In the genomic region with DNA sequence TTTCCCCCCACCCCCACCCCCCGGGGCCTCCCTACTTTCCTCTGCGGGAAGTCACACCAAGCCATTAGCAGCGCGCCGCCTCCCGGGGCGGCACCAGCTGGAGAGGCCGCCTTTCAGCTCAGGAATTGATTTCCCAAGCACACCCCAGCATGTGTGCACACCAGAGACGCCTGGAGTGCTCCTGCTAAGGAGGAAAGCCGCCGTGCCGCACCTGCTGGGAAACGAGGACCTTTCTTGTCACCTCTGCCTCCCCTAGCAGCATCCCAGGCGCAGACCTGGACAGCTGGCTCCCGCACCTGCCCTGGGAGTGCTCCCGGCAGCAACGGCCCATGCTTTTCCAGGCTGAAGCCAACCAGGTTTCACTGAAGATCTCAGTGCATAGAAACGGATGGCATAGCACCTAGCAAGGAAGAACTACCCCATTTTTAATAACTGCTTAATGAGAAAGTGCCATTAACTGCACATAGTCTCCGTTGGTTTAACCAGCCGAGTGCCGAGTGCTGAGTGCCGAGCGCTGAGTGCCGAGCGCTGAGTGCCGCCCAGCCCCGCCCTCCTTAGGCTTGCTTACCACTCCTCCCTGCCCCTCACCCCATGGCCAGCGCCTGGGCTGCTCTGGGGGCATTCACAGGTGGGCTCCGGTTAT, we compare ENCODE assay signal across 9 cellular contexts.
DNase-seq lines count a peak whose midpoint lies in the region; ATAC-seq and TF ChIP-seq lines count a peak whose summit lies in the region.
"Had no signal": no experiment of that assay in that cellular context is flagged by ENCODE, and none has a peak within 500 bp of the region (broad histone marks: within the 10 kb centered on the region; RNA-seq: fewer than 3 reads in every experiment).

No MANE protein-coding gene starts in this region.

- no peaks in the 10 kb centered on the region for H3K36me3 Mint-ChIP-seq in activated naive CD8-positive, alpha-beta T cell treated with anti-CD3 and anti-CD28 coated beads, Interleukin-2, amount 10 ng/mL, durations not matched to agents 7 days and 5 days
- H3K36me3 Mint-ChIP-seq in activated naive CD8-positive, alpha-beta T cell treated with anti-CD3 and anti-CD28 coated beads for 36 hours: no peaks in the 10 kb centered on the region
- no peaks in the 10 kb centered on the region for H3K36me3 Mint-ChIP-seq in activated CD4-positive, alpha-beta memory T cell treated with anti-CD3 and anti-CD28 coated beads, Interleukin-2, amount 10 ng/mL, durations not matched to agents 7 days and 5 days (ENCODE audit: low read depth)
- no peaks in the 10 kb centered on the region for H3K36me3 Mint-ChIP-seq in CD8-positive, alpha-beta T cell

- H3K4me3 ChIP-seq in right cardiac atrium (ENCODE audit: low read length): peak overlapping the region; percentile 21
- H3K4me3 ChIP-seq in CD8-positive, alpha-beta T cell (ENCODE audit: low read depth, low read length): no peak overlapping the region

- H3K27me3 Mint-ChIP-seq in activated naive CD8-positive, alpha-beta T cell treated with anti-CD3 and anti-CD28 coated beads, Interleukin-2, amount 10 ng/mL, durations not matched to agents 7 days and 5 days: peaks cover 43% of the 10 kb centered on the region
- H3K27me3 Mint-ChIP-seq in activated naive CD8-positive, alpha-beta T cell treated with anti-CD3 and anti-CD28 coated beads for 36 hours: peaks cover 37% of the 10 kb centered on the region
- H3K27me3 Mint-ChIP-seq in activated CD4-positive, alpha-beta memory T cell treated with anti-CD3 and anti-CD28 coated beads, Interleukin-2, amount 10 ng/mL, durations not matched to agents 7 days and 5 days: peaks cover 38% of the 10 kb centered on the region
- H3K27me3 Mint-ChIP-seq in CD8-positive, alpha-beta T cell (ENCODE audit: low read depth): peaks cover 41% of the 10 kb centered on the region

- no peak overlapping the region for H3K27ac ChIP-seq in right cardiac atrium (ENCODE audit: low read length)
- H3K27ac ChIP-seq in CD8-positive, alpha-beta T cell (ENCODE audit: low read depth, low read length): no peak overlapping the region
- H3K27ac ChIP-seq: VCaP had no signal

- no peaks in the 10 kb centered on the region for H3K9me3 Mint-ChIP-seq in activated naive CD8-positive, alpha-beta T cell treated with anti-CD3 and anti-CD28 coated beads, Interleukin-2, amount 10 ng/mL, durations not matched to agents 7 days and 5 days
- no peaks in the 10 kb centered on the region for H3K9me3 Mint-ChIP-seq in activated naive CD8-positive, alpha-beta T cell treated with anti-CD3 and anti-CD28 coated beads for 36 hours
- H3K9me3 Mint-ChIP-seq in activated CD4-positive, alpha-beta memory T cell treated with anti-CD3 and anti-CD28 coated beads, Interleukin-2, amount 10 ng/mL, durations not matched to agents 7 days and 5 days: no peaks in the 10 kb centered on the region
- H3K9me3 Mint-ChIP-seq in CD8-positive, alpha-beta T cell: no peaks in the 10 kb centered on the region

- ATAC-seq in activated naive CD8-positive, alpha-beta T cell treated with anti-CD3 and anti-CD28 coated beads, Interleukin-2, amount 10 ng/mL, durations not matched to agents 7 days and 5 days (ENCODE audit: low read depth): peak; percentile 65
- ATAC-seq in right cardiac atrium: peak; percentile 78 to 80
- no peak for ATAC-seq in CD8-positive, alpha-beta T cell
- ATAC-seq in HG03439 (IDR thresholded peaks at IDR 0.05; ENCODE audit: unreplicated experiment): no peak
- ATAC-seq in HG02884 (IDR thresholded peaks at IDR 0.05; ENCODE audit: unreplicated experiment): no peak

- POLR2A ChIA-PET in activated naive CD8-positive, alpha-beta T cell treated with anti-CD3 and anti-CD28 coated beads, Interleukin-2, amount 10 ng/mL, durations not matched to agents 7 days and 5 days (lab: Charles Lee): interaction anchor here (0.6 kb wide), 1 partner anchor 284 kb away, joined by 3 read pairs; no protein-coding TSS in a partner anchor
- POLR2A ChIA-PET in activated CD4-positive, alpha-beta memory T cell treated with anti-CD3 and anti-CD28 coated beads, Interleukin-2, amount 10 ng/mL, durations not matched to agents 7 days and 5 days (lab: Charles Lee): no interaction called here
- POLR2A ChIA-PET in CD8-positive, alpha-beta T cell (lab: Charles Lee): no interaction called here

- CTCF ChIA-PET in activated CD4-positive, alpha-beta memory T cell treated with anti-CD3 and anti-CD28 coated beads, Interleukin-2, amount 10 ng/mL, durations not matched to agents 7 days and 5 days (lab: Charles Lee): interaction anchor here (0.8 to 1.3 kb wide), 2 partner anchors 21 to 24 kb away, joined by 3 to 4 read pairs; no protein-coding TSS in a partner anchor
- CTCF ChIA-PET in CD8-positive, alpha-beta T cell (lab: Charles Lee): interaction anchor here (1.3 kb wide), 2 partner anchors 21 to 353 kb away, joined by 4 read pairs; no protein-coding TSS in a partner anchor

- 5% methylated on average over 29 of the region's 29 CpGs for WGBS in right cardiac atrium

- no peaks in the 10 kb centered on the region for H3K36me3 ChIP-seq in CD8-positive, alpha-beta T cell (ENCODE audit: insufficient read depth, low read length)

- peak overlapping the region; percentile 61 for H3K4me3 Mint-ChIP-seq in activated naive CD8-positive, alpha-beta T cell treated with anti-CD3 and anti-CD28 coated beads, Interleukin-2, amount 10 ng/mL, durations not matched to agents 7 days and 5 days
- no peak overlapping the region for H3K4me3 Mint-ChIP-seq in activated naive CD8-positive, alpha-beta T cell treated with anti-CD3 and anti-CD28 coated beads for 36 hours
- H3K4me3 Mint-ChIP-seq in activated CD4-positive, alpha-beta memory T cell treated with anti-CD3 and anti-CD28 coated beads, Interleukin-2, amount 10 ng/mL, durations not matched to agents 7 days and 5 days: no peak overlapping the region
- no peak overlapping the region for H3K4me3 Mint-ChIP-seq in CD8-positive, alpha-beta T cell

- H3K27ac Mint-ChIP-seq in activated naive CD8-positive, alpha-beta T cell treated with anti-CD3 and anti-CD28 coated beads, Interleukin-2, amount 10 ng/mL, durations not matched to agents 7 days and 5 days: no peak overlapping the region
- no peak overlapping the region for H3K27ac Mint-ChIP-seq in activated naive CD8-positive, alpha-beta T cell treated with anti-CD3 and anti-CD28 coated beads for 36 hours
- H3K27ac Mint-ChIP-seq in activated CD4-positive, alpha-beta memory T cell treated with anti-CD3 and anti-CD28 coated beads, Interleukin-2, amount 10 ng/mL, durations not matched to agents 7 days and 5 days: no peak overlapping the region
- H3K27ac Mint-ChIP-seq in CD8-positive, alpha-beta T cell: no peak overlapping the region

- no peaks in the 10 kb centered on the region for H3K9me3 ChIP-seq in right cardiac atrium (ENCODE audit: control insufficient read depth, low read length)
- no peaks in the 10 kb centered on the region for H3K9me3 ChIP-seq in CD8-positive, alpha-beta T cell (ENCODE audit: low read length)

- no peaks in the 10 kb centered on the region for H3K4me1 ChIP-seq in right cardiac atrium (ENCODE audit: control insufficient read depth, insufficient read depth, low read length)
- peaks cover 4% of the 10 kb centered on the region for H3K4me1 ChIP-seq in CD8-positive, alpha-beta T cell (ENCODE audit: insufficient read depth, low read length)

- peaks cover 4% of the 10 kb centered on the region for H3K4me1 Mint-ChIP-seq in activated naive CD8-positive, alpha-beta T cell treated with anti-CD3 and anti-CD28 coated beads, Interleukin-2, amount 10 ng/mL, durations not matched to agents 7 days and 5 days
- H3K4me1 Mint-ChIP-seq in activated naive CD8-positive, alpha-beta T cell treated with anti-CD3 and anti-CD28 coated beads for 36 hours: peaks cover 3% of the 10 kb centered on the region
- H3K4me1 Mint-ChIP-seq in activated CD4-positive, alpha-beta memory T cell treated with anti-CD3 and anti-CD28 coated beads, Interleukin-2, amount 10 ng/mL, durations not matched to agents 7 days and 5 days: peaks cover 3% of the 10 kb centered on the region
- peaks cover 4% of the 10 kb centered on the region for H3K4me1 Mint-ChIP-seq in CD8-positive, alpha-beta T cell (ENCODE audit: low read depth)

- intact Hi-C loops in right cardiac atrium (cut with DNase I): no loop called here
- intact Hi-C loops in CD8-positive, alpha-beta T cell (cut with DNase I, micrococcal nuclease): no loop called here

- TF ChIP-seq CTCF in CD8-positive, alpha-beta T cell (IDR thresholded peaks at IDR 0.05): no peak

- H3K27me3 ChIP-seq in right cardiac atrium (ENCODE audit: control insufficient read depth, insufficient read depth): no peaks in the 10 kb centered on the region
- H3K27me3 ChIP-seq in CD8-positive, alpha-beta T cell (ENCODE audit: insufficient read depth, low read length): peaks cover 6% of the 10 kb centered on the region

- DNase-seq in activated naive CD8-positive, alpha-beta T cell treated with anti-CD3 and anti-CD28 coated beads, Interleukin-2, amount 10 ng/mL, durations not matched to agents 7 days and 5 days: no peak
- no peak for DNase-seq in activated naive CD8-positive, alpha-beta T cell treated with anti-CD3 and anti-CD28 coated beads for 36 hours
- DNase-seq in activated CD4-positive, alpha-beta memory T cell treated with anti-CD3 and anti-CD28 coated beads, Interleukin-2, amount 10 ng/mL, durations not matched to agents 7 days and 5 days: peak; percentile 14
- DNase-seq in right cardiac atrium (peak in 1 of 3 donors; percentile 56), putamen (ENCODE audit: low spot score) (peak; percentile 66)
- DNase-seq in CD8-positive, alpha-beta T cell: no peak

Comparison
In these comparisons a context has a peak if more than half of its experiments do, and no peak if none do; other contexts are left out.
1. ATAC-seq: peak in activated naive CD8-positive, alpha-beta T cell treated with anti-CD3 and anti-CD28 coated beads, Interleukin-2, amount 10 ng/mL, durations not matched to agents 7 days and 5 days (single experiment) and right cardiac atrium (2 of 2); none in CD8-positive, alpha-beta T cell (single experiment), HG03439 (single experiment) and HG02884 (single experiment).
2. DNase-seq: peak in activated CD4-positive, alpha-beta memory T cell treated with anti-CD3 and anti-CD28 coated beads, Interleukin-2, amount 10 ng/mL, durations not matched to agents 7 days and 5 days (single experiment) and putamen (single experiment); none in activated naive CD8-positive, alpha-beta T cell treated with anti-CD3 and anti-CD28 coated beads, Interleukin-2, amount 10 ng/mL, durations not matched to agents 7 days and 5 days (single experiment), activated naive CD8-positive, alpha-beta T cell treated with anti-CD3 and anti-CD28 coated beads for 36 hours (single experiment) and CD8-positive, alpha-beta T cell (0 of 7).